In the genomic region with DNA sequence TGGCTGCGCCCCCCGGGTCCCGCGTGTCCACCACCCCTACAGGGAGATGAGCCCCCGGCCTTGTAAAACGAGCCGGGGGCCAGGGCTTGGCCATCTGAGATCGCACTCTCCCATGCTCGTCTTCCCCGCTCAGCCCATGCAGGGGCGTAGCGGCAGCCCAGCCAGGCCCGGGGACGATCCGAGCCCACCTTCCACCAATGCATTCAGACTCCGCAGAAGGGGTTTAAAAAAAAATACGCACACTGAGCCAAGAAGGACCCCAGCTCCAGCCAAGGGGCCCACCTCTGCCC, we compare ENCODE assay signal across 8 cellular contexts. TPM values are rescaled to one million over a fixed set of nuclear protein-coding genes. Genes with fewer than 3 reads are reported as not detected.
DNase-seq lines count a peak whose midpoint lies in the region; ATAC-seq, FAIRE-seq and TF ChIP-seq lines count a peak whose summit lies in the region.

No MANE protein-coding gene starts in this region.

- H3K27ac ChIP-seq in SJSA1 (peak overlapping the region; percentile 95), layer of hippocampus (ENCODE audit: low read depth, low read length) (peak overlapping the region; percentile 96)

- peak overlapping the region; percentile 44 for H3K4me3 ChIP-seq in SJSA1
- H3K4me3 ChIP-seq in bronchial epithelial cell (ENCODE audit: low read depth, low read length): peak overlapping the region; percentile 55

- DNase-seq in SHP77 (lab: John Stamatoyannopoulos, UW): peak; percentile 68 to 71
- DNase-seq in SHP77 treated with DMSO at 0.1 percent for 48 hours (lab: John Stamatoyannopoulos, UW): no peak
- no peak for DNase-seq in SJSA1 (ENCODE audit: low read depth in 1 of 2, low spot score in 2 of 2)
- DNase-seq in bronchial epithelial cell (ENCODE audit: low read depth): no peak
- peak; percentile 13 for DNase-seq in stimulated activated CD8-positive, alpha-beta memory T cell treated with anti-CD3 and anti-CD28 coated beads, Interleukin-4, amount 100 ng/mL, for 24 hours (ENCODE audit: low read depth)
- no peak for DNase-seq in KBM-7

- in situ Hi-C loops in KBM-7 (cut with MboI; ENCODE audit: low pct_unique_long_range_greater_than_20kb, low sequenced_read_pairs): no loop called here

- H3K9me3 ChIP-seq in SJSA1 (replicated peaks): no peaks in the 10 kb centered on the region

- FAIRE-seq in bronchial epithelial cell (lab: Jason Lieb, UNC): no peak

- H3K36me3 ChIP-seq in SJSA1: no peaks in the 10 kb centered on the region
- H3K36me3 ChIP-seq in bronchial epithelial cell (ENCODE audit: control insufficient read depth, insufficient read depth, low read length): no peaks in the 10 kb centered on the region

- no peak for TF ChIP-seq CTCF in bronchial epithelial cell (IDR thresholded peaks at IDR 0.05; ENCODE audit: insufficient read depth, low read length, severe bottlenecking)

- peak; percentile 12 for ATAC-seq in HG02981 (IDR thresholded peaks at IDR 0.05; ENCODE audit: unreplicated experiment)

- no peaks in the 10 kb centered on the region for H3K27me3 ChIP-seq in SJSA1 (replicated peaks)
- no peaks in the 10 kb centered on the region for H3K27me3 ChIP-seq in bronchial epithelial cell (ENCODE audit: control insufficient read depth, insufficient read depth, low read length)
- H3K27me3 ChIP-seq in layer of hippocampus (ENCODE audit: control insufficient read depth, insufficient read depth, low read length): no peaks in the 10 kb centered on the region

- H3K4me1 ChIP-seq in SJSA1 (replicated peaks): peaks cover 14% of the 10 kb centered on the region

RNA-seq across cellular contexts. Expression of a gene that starts 0.3 kb away (rescaled TPM):
- 25.8 and 46.8 TPM in 2 replicates for total RNA-seq in SJSA1 (2014; rRNA removed; shearing (Covaris generic))
- 10.8 and 26.8 TPM in 2 replicates for total RNA-seq in bronchial epithelial cell

Comparison
In these comparisons a context has a peak if more than half of its experiments do, and no peak if none do; other contexts are left out.
1. DNase-seq: peak in SHP77 (2 of 2) and stimulated activated CD8-positive, alpha-beta memory T cell treated with anti-CD3 and anti-CD28 coated beads, Interleukin-4, amount 100 ng/mL, for 24 hours (single experiment); none in SHP77 treated with DMSO at 0.1 percent for 48 hours (single experiment), SJSA1 (0 of 2), bronchial epithelial cell (single experiment) and KBM-7 (single experiment).